Comparison of ENCODE assay signal across 13 cellular contexts in the genomic region with DNA sequence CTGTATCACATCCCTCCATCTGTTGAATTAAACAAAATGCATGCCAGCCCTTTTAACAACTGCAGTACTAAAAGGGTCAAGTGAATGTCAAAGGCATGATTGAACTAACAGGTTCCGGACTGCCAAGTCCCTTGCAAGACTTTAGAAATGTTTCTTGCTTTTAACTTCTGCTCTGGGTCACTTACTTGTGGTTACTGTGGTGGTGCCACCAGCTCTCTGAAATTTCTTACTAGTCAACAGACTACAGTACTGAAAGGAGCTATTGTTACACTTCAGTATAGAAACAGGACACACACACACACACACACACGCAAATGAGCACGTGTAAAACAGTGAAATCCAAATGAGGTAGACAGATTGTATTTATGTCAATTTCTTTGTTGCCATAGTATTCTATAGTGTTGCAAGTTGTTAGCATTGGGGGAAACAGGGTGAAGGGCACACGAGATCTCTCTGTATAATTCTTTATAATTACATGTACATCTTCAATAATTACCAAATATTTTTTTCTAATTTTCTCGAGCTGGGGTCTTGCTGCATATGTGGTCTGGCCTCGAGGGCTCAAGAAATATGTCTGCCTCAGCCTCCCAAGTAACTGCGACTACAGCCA.
A peak's percentile ranks its signal among the peaks of the same experiment; 100 is the strongest.
DNase-seq lines count a peak whose midpoint lies in the region; ATAC-seq and TF ChIP-seq lines count a peak whose summit lies in the region.
"Had no signal": no experiment of that assay in that cellular context is flagged by ENCODE, and none has a peak within 500 bp of the region (broad histone marks: within the 10 kb centered on the region; RNA-seq: fewer than 3 reads in every experiment).

No MANE protein-coding gene starts in this region.

- H3K4me1 ChIP-seq in HCT116 (ENCODE audit: control insufficient read depth in 1 of 2, insufficient read depth in 2 of 2, low read length in 2 of 2) = peaks cover 6 to 12% of the 10 kb centered on the region in 2 experiments; a peak in 1 of 4 replicates

- peak; percentile 15 for DNase-seq in HCT116 (ENCODE audit: low read depth, low spot score)
- DNase-seq in glomerular visceral epithelial cell (ENCODE audit: extremely low spot score) = peak; percentile 15
- no peak for DNase-seq in 8988T
- DNase-seq in anterior cingulate cortex (lab: John Stamatoyannopoulos, UW) = no peak
- DNase-seq in T-helper 1 cell = no peak
- DNase-seq: effector CD4-positive, alpha-beta T cell; Kasumi-1; left cardiac atrium; NCI-H226; RPMI8226 had no signal

- RAD21 ChIA-PET in HCT116 (lab: Charles Lee; ENCODE audit: low non-redundant PET in 1 of 2, low total read pairs in 2 of 2, uncharacterized antibody in 2 of 2, unreplicated experiment in 2 of 2) = no interaction called here

- no peaks in the 10 kb centered on the region for H3K27me3 ChIP-seq in HCT116 (ENCODE audit: insufficient read depth, low read length)

- intact Hi-C loops in HCT116 (cut with micrococcal nuclease) = no loop called here

- no peak for TF ChIP-seq POLR2A in HCT116 (IDR thresholded peaks at IDR 0.05; ENCODE audit: borderline replicate concordance, extremely low read depth, insufficient read depth, insufficient read length)

- no peak for TF ChIP-seq CTCF in HCT116 (IDR thresholded peaks at IDR 0.05 in 2 of 3, conservative IDR thresholded peaks at IDR 0.05 in 1 of 3; ENCODE audit: borderline replicate concordance in 1 of 3, insufficient read depth in 1 of 3, low read depth in 2 of 3, low read length in 2 of 3)

- H3K27ac ChIP-seq in HCT116 (ENCODE audit: low read depth, low read length) = no peak overlapping the region

- no peak overlapping the region for H3K9ac ChIP-seq in HCT116 (ENCODE audit: low read length)

- H3K79me2 ChIP-seq in HCT116 (ENCODE audit: insufficient read depth, low read length) = no peaks in the 10 kb centered on the region

- H2AFZ ChIP-seq in HCT116 (ENCODE audit: low read depth, low read length, poor library complexity, severe bottlenecking) = no peak overlapping the region

- POLR2A ChIA-PET in HCT116 (lab: Charles Lee) = no interaction called here

- CTCF ChIA-PET in HCT116 (lab: Charles Lee) = no interaction called here

- H3K4me3 ChIP-seq in HCT116 (replicated peaks in 1 of 2; ENCODE audit: low read depth in 1 of 2, low read length in 2 of 2) = no peak overlapping the region

- H4K20me1 ChIP-seq in HCT116 (ENCODE audit: insufficient read depth) = no peaks in the 10 kb centered on the region

- ATAC-seq in GM18519 (IDR thresholded peaks at IDR 0.05; ENCODE audit: low FRiP score, unreplicated experiment) (peak; percentile 57), HCT116 (peak; percentile 49), HG03469 (IDR thresholded peaks at IDR 0.05; ENCODE audit: unreplicated experiment) (peak; percentile 66), GM19023 (IDR thresholded peaks at IDR 0.05; ENCODE audit: unreplicated experiment) (no peak)
- ATAC-seq: left cardiac atrium had no signal

- H3K9me3 ChIP-seq in HCT116 (ENCODE audit: control insufficient read depth in 1 of 2, insufficient read depth in 1 of 2, low read depth in 1 of 2, low read length in 2 of 2) = no peaks in the 10 kb centered on the region

- TF ChIP-seq RAD21 in HCT116 (IDR thresholded peaks at IDR 0.05; ENCODE audit: low read depth) = no peak

- H3K9me2 ChIP-seq in HCT116 (ENCODE audit: insufficient read depth) = no peaks in the 10 kb centered on the region

- BruUV-seq in HCT116 (replicated peaks; lab: Mats Ljungman, UMichigan) = no TSS peak

- no peaks in the 10 kb centered on the region for H3K36me3 ChIP-seq in HCT116 (ENCODE audit: control insufficient read depth in 1 of 2, insufficient read depth in 2 of 2, low read length in 2 of 2)

- H3K4me2 ChIP-seq in HCT116 (ENCODE audit: low read length) = no peak overlapping the region

TF ChIP-seq in HCT116, 20 proteins besides CTCF, POLR2A, EP300 and RAD21:
- TF ChIP-seq CEBPB (IDR thresholded peaks at IDR 0.05; ENCODE audit: low read depth) (no peak), EGR1 (IDR thresholded peaks at IDR 0.05; ENCODE audit: low read depth) (no peak), TCF7L2 (IDR thresholded peaks at IDR 0.05; ENCODE audit: borderline replicate concordance, extremely low read depth, insufficient read depth, insufficient read length) (no peak), ZFX (IDR thresholded peaks at IDR 0.05) (no peak), YY1 (IDR thresholded peaks at IDR 0.05; ENCODE audit: extremely low read depth, insufficient replicate concordance, low read depth, low read length) (no peak), CBX3 (IDR thresholded peaks at IDR 0.05; ENCODE audit: low read depth) (no peak)
- TF ChIP-seq, protein P1, sequence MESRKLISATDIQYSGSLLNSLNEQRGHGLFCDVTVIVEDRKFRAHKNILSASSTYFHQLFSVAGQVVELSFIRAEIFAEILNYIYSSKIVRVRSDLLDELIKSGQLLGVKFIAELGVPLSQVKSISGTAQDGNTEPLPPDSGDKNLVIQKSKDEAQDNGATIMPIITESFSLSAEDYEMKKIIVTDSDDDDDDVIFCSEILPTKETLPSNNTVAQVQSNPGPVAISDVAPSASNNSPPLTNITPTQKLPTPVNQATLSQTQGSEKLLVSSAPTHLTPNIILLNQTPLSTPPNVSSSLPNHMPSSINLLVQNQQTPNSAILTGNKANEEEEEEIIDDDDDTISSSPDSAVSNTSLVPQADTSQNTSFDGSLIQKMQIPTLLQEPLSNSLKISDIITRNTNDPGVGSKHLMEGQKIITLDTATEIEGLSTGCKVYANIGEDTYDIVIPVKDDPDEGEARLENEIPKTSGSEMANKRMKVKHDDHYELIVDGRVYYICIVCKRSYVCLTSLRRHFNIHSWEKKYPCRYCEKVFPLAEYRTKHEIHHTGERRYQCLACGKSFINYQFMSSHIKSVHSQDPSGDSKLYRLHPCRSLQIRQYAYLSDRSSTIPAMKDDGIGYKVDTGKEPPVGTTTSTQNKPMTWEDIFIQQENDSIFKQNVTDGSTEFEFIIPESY (IDR thresholded peaks at IDR 0.05; ENCODE audit: extremely low read depth, insufficient replicate concordance, low read length) = no peak
- TF ChIP-seq, protein P2, sequence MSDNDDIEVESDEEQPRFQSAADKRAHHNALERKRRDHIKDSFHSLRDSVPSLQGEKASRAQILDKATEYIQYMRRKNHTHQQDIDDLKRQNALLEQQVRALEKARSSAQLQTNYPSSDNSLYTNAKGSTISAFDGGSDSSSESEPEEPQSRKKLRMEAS (IDR thresholded peaks at IDR 0.05) = no peak
- TF ChIP-seq, protein P3, sequence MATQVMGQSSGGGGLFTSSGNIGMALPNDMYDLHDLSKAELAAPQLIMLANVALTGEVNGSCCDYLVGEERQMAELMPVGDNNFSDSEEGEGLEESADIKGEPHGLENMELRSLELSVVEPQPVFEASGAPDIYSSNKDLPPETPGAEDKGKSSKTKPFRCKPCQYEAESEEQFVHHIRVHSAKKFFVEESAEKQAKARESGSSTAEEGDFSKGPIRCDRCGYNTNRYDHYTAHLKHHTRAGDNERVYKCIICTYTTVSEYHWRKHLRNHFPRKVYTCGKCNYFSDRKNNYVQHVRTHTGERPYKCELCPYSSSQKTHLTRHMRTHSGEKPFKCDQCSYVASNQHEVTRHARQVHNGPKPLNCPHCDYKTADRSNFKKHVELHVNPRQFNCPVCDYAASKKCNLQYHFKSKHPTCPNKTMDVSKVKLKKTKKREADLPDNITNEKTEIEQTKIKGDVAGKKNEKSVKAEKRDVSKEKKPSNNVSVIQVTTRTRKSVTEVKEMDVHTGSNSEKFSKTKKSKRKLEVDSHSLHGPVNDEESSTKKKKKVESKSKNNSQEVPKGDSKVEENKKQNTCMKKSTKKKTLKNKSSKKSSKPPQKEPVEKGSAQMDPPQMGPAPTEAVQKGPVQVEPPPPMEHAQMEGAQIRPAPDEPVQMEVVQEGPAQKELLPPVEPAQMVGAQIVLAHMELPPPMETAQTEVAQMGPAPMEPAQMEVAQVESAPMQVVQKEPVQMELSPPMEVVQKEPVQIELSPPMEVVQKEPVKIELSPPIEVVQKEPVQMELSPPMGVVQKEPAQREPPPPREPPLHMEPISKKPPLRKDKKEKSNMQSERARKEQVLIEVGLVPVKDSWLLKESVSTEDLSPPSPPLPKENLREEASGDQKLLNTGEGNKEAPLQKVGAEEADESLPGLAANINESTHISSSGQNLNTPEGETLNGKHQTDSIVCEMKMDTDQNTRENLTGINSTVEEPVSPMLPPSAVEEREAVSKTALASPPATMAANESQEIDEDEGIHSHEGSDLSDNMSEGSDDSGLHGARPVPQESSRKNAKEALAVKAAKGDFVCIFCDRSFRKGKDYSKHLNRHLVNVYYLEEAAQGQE (IDR thresholded peaks at IDR 0.05; ENCODE audit: low read depth) = no peak

Comparison
In these comparisons a context has a peak if more than half of its experiments do, and no peak if none do; other contexts are left out.
1. DNase-seq: peak in HCT116 (single experiment) and glomerular visceral epithelial cell (single experiment); none in 8988T (single experiment), anterior cingulate cortex (0 of 58) and T-helper 1 cell (0 of 5).